Comparison of ENCODE assay signal across 16 cellular contexts in genomic region chr3:175378348-175378747, GRCh38.
DNase-seq lines count a peak whose midpoint lies in the region; ATAC-seq and TF ChIP-seq lines count a peak whose summit lies in the region.
"Had no signal": no experiment of that assay in that cellular context is flagged by ENCODE, and none has a peak within 500 bp of the region (broad histone marks: within the 10 kb centered on the region; RNA-seq: fewer than 3 reads in every experiment).

No MANE protein-coding gene starts in this region.

- H3K4me3 Mint-ChIP-seq in endothelial cell (ENCODE audit: unreplicated experiment), result no peak overlapping the region
- H3K4me3 Mint-ChIP-seq: activated T-helper 17 cell treated with anti-CD3 and anti-CD28 coated beads, Interleukin-2, amount 50 U/mL, for 72 hours; H9; naive thymus-derived CD4-positive, alpha-beta T cell had no signal

- H3K27me3 Mint-ChIP-seq in endothelial cell (ENCODE audit: unreplicated experiment), result no peaks in the 10 kb centered on the region
- H3K27me3 Mint-ChIP-seq: activated T-helper 17 cell treated with anti-CD3 and anti-CD28 coated beads, Interleukin-2, amount 50 U/mL, for 72 hours; naive thymus-derived CD4-positive, alpha-beta T cell had no signal

- TF ChIP-seq CTCF in endothelial cell (IDR thresholded peaks at IDR 0.05; ENCODE audit: unreplicated experiment), result no peak

- intact Hi-C loops in Right ventricle myocardium inferior (cut with DNase I), result no loop called here

- DNase-seq in DMS53 treated with DMSO at 0.1 percent for 48 hours (lab: John Stamatoyannopoulos, UW; ENCODE audit: unreplicated experiment), result peak; percentile 62
- peak; percentile 44 for DNase-seq in NAMALWA (ENCODE audit: low spot score)
- DNase-seq in epidermal melanocyte (ENCODE audit: insufficient read length, low spot score), result no peak
- no peak for DNase-seq in endothelial cell (ENCODE audit: low spot score)
- no peak for DNase-seq in Right ventricle myocardium inferior (ENCODE audit: missing footprints)
- DNase-seq: ACHN; activated CD4-positive, alpha-beta T cell treated with anti-CD3 and anti-CD28 coated beads, Interleukin-2, amount 50 U/mL, for 4 hours; dermis blood vessel endothelial cell; H9; Karpas-422; naive thymus-derived CD4-positive, alpha-beta T cell; psoas muscle had no signal

- no peaks in the 10 kb centered on the region for H3K36me3 Mint-ChIP-seq in endothelial cell (ENCODE audit: low read depth, unreplicated experiment)
- H3K36me3 Mint-ChIP-seq: naive thymus-derived CD4-positive, alpha-beta T cell had no signal

- ATAC-seq in GM19043 (IDR thresholded peaks at IDR 0.05; ENCODE audit: low read depth, unreplicated experiment) (peak; percentile 80), HG02981 (IDR thresholded peaks at IDR 0.05; ENCODE audit: unreplicated experiment) (peak; percentile 76), Right ventricle myocardium inferior (no peak), HG03457 (IDR thresholded peaks at IDR 0.05; ENCODE audit: unreplicated experiment) (no peak)
- ATAC-seq: activated T-helper 17 cell treated with anti-CD3 and anti-CD28 coated beads, Interleukin-2, amount 50 U/mL, for 72 hours; naive thymus-derived CD4-positive, alpha-beta T cell; psoas muscle had no signal

- H3K27ac Mint-ChIP-seq in endothelial cell (ENCODE audit: unreplicated experiment), result no peak overlapping the region
- H3K27ac Mint-ChIP-seq: activated T-helper 17 cell treated with anti-CD3 and anti-CD28 coated beads, Interleukin-2, amount 50 U/mL, for 72 hours; H9; naive thymus-derived CD4-positive, alpha-beta T cell had no signal

- no peaks in the 10 kb centered on the region for H3K4me1 Mint-ChIP-seq in endothelial cell (ENCODE audit: unreplicated experiment)
- H3K4me1 Mint-ChIP-seq: activated T-helper 17 cell treated with anti-CD3 and anti-CD28 coated beads, Interleukin-2, amount 50 U/mL, for 72 hours; H9; naive thymus-derived CD4-positive, alpha-beta T cell had no signal

- H3K9me3 Mint-ChIP-seq in endothelial cell (ENCODE audit: unreplicated experiment), result no peaks in the 10 kb centered on the region

Comparison
In these comparisons a context has a peak if more than half of its experiments do, and no peak if none do; other contexts are left out.
1. DNase-seq: peak in DMS53 treated with DMSO at 0.1 percent for 48 hours (single experiment) and NAMALWA (single experiment); none in epidermal melanocyte (single experiment), endothelial cell (single experiment) and Right ventricle myocardium inferior (single experiment).
2. ATAC-seq: peak in GM19043 (single experiment) and HG02981 (single experiment); none in Right ventricle myocardium inferior (single experiment) and HG03457 (single experiment).